ENCODE assay signal across 8 cellular contexts in genomic region chr6:56541736-56542366, GRCh38.
DNase-seq lines count a peak whose midpoint lies in the region; ATAC-seq and TF ChIP-seq lines count a peak whose summit lies in the region.

No MANE protein-coding gene starts in this region.

- peak overlapping the region; percentile 79 for H3K9ac ChIP-seq in GM23248

- H3K9me3 ChIP-seq in GM23248 (ENCODE audit: low read depth) = no peaks in the 10 kb centered on the region
- no peaks in the 10 kb centered on the region for H3K9me3 ChIP-seq in gastroesophageal sphincter

- in situ Hi-C loops in GM23248 (cut with MboI) = no loop called here

- TF ChIP-seq CTCF in RWPE1 (conservative IDR thresholded peaks at IDR 0.05; ENCODE audit: low read depth) (no peak), gastroesophageal sphincter (IDR thresholded peaks at IDR 0.05) (no peak)

- no peak for ATAC-seq in gastroesophageal sphincter
- no peak for ATAC-seq in HG02571 (IDR thresholded peaks at IDR 0.05; ENCODE audit: unreplicated experiment)
- ATAC-seq in HG03520 (IDR thresholded peaks at IDR 0.05; ENCODE audit: unreplicated experiment) = no peak
- ATAC-seq in HG03521 (IDR thresholded peaks at IDR 0.05; ENCODE audit: unreplicated experiment) = no peak

- H3K4me2 ChIP-seq in GM23248 (ENCODE audit: unreplicated experiment) = peak overlapping the region; percentile 96

- H3K4me1 Mint-ChIP-seq in activated CD4-positive, alpha-beta T cell treated with anti-CD3 and anti-CD28 coated beads, Interleukin-2, amount 10 ng/mL, durations not matched to agents 7 days and 5 days = no peaks in the 10 kb centered on the region

- H3K36me3 ChIP-seq in GM23248 (ENCODE audit: low read depth) (no peaks in the 10 kb centered on the region; the same call in 1 of the 2 replicates), gastroesophageal sphincter (no peaks in the 10 kb centered on the region)

- no peak for TF ChIP-seq EP300 in gastroesophageal sphincter (IDR thresholded peaks at IDR 0.05)

- 2 to 5% methylated on average over 3 of the region's 3 CpGs for WGBS in GM23248 (ENCODE audit: low coverage in 1 of 2, low lambda C conversion rate in 2 of 2, missing lambda C conversion rate in 2 of 2), 2 experiments
- 0 to 2% methylated on average over 3 of the region's 3 CpGs for WGBS in gastroesophageal sphincter (ENCODE audit: low coverage in 1 of 2), 2 donors

- no peak overlapping the region for H2AFZ ChIP-seq in GM23248

- no peak for TF ChIP-seq POLR2A in gastroesophageal sphincter (IDR thresholded peaks at IDR 0.05)

- H3K27me3 ChIP-seq in GM23248 (replicated peaks; ENCODE audit: insufficient read depth) (no peaks in the 10 kb centered on the region), gastroesophageal sphincter (no peaks in the 10 kb centered on the region)

- H3K4me3 ChIP-seq in GM23248 (peak overlapping the region; percentile 78), gastroesophageal sphincter (peak overlapping the region; percentile 48 to 65), skin epidermis (peak overlapping the region; percentile 42 to 61 (median 44))

- H3K36me3 Mint-ChIP-seq in activated CD4-positive, alpha-beta T cell treated with anti-CD3 and anti-CD28 coated beads, Interleukin-2, amount 10 ng/mL, durations not matched to agents 7 days and 5 days (ENCODE audit: low read depth) = no peaks in the 10 kb centered on the region

- peak overlapping the region; percentile 81 for H3K27ac ChIP-seq in GM23248
- peak overlapping the region; percentile 94 for H3K27ac ChIP-seq in RWPE1
- H3K27ac ChIP-seq in gastroesophageal sphincter = peak overlapping the region; percentile 75 to 94 (median 92)
- peak overlapping the region in 20 of 21 experiments; percentile 46 to 91 (median 85) for H3K27ac ChIP-seq in skin epidermis

- H3K4me1 ChIP-seq in GM23248 (ENCODE audit: insufficient read depth) = peaks cover 66% of the 10 kb centered on the region
- H3K4me1 ChIP-seq in gastroesophageal sphincter = peaks cover 6 to 55% (median 17%) of the 10 kb centered on the region in 3 donors

- H3K79me2 ChIP-seq in GM23248 (ENCODE audit: insufficient read depth) = peaks cover 94% of the 10 kb centered on the region

- peaks cover 17% of the 10 kb centered on the region; the same call in 1 of the 2 replicates for H4K20me1 ChIP-seq in GM23248 (ENCODE audit: insufficient read depth)

- no peak overlapping the region for H3K27ac Mint-ChIP-seq in activated CD4-positive, alpha-beta T cell treated with anti-CD3 and anti-CD28 coated beads, Interleukin-2, amount 10 ng/mL, durations not matched to agents 7 days and 5 days

- no peaks in the 10 kb centered on the region for H3K9me2 ChIP-seq in GM23248 (ENCODE audit: insufficient read depth)

- no peaks in the 10 kb centered on the region for H3K9me3 Mint-ChIP-seq in activated CD4-positive, alpha-beta T cell treated with anti-CD3 and anti-CD28 coated beads, Interleukin-2, amount 10 ng/mL, durations not matched to agents 7 days and 5 days

- H3F3A ChIP-seq in GM23248 (ENCODE audit: insufficient read depth) = peaks cover 45% of the 10 kb centered on the region

- peaks cover 2% of the 10 kb centered on the region for H3K27me3 Mint-ChIP-seq in activated CD4-positive, alpha-beta T cell treated with anti-CD3 and anti-CD28 coated beads, Interleukin-2, amount 10 ng/mL, durations not matched to agents 7 days and 5 days

- POLR2A ChIA-PET in RWPE1 (lab: Yijun Ruan, JAX; ENCODE audit: low non-redundant PET) = interaction anchor here (0.5 to 1.0 kb wide), 2 partner anchors 16 to 31 kb away, joined by 3 to 4 read pairs; no protein-coding TSS in a partner anchor
- POLR2A ChIA-PET in activated CD4-positive, alpha-beta T cell treated with anti-CD3 and anti-CD28 coated beads, Interleukin-2, amount 10 ng/mL, durations not matched to agents 7 days and 5 days (lab: Charles Lee) = no interaction called here

- DNase-seq in GM23248 (no peak), RWPE1 (ENCODE audit: low spot score) (no peak)
- DNase-seq in activated CD4-positive, alpha-beta T cell treated with anti-CD3 and anti-CD28 coated beads, Interleukin-2, amount 10 ng/mL, durations not matched to agents 7 days and 5 days = no peak

- CTCF ChIA-PET in RWPE1 (lab: Yijun Ruan, JAX) = interaction anchor here (0.6 to 1.4 kb wide), 6 partner anchors 22 to 378 kb away, joined by 3 to 6 read pairs (median 4); no protein-coding TSS in a partner anchor
- CTCF ChIA-PET in activated CD4-positive, alpha-beta T cell treated with anti-CD3 and anti-CD28 coated beads, Interleukin-2, amount 10 ng/mL, durations not matched to agents 7 days and 5 days (lab: Charles Lee) = interaction anchor here (1.3 kb wide), 1 partner anchor 52 kb away, joined by 3 read pairs; no protein-coding TSS in a partner anchor

- no peak overlapping the region for H3K4me3 Mint-ChIP-seq in activated CD4-positive, alpha-beta T cell treated with anti-CD3 and anti-CD28 coated beads, Interleukin-2, amount 10 ng/mL, durations not matched to agents 7 days and 5 days
